10 cellular contexts compared by ENCODE assay signal in genomic region chr12:47652491-47653234, GRCh38. TPM values are rescaled to one million over a fixed set of nuclear protein-coding genes. Genes with fewer than 3 reads are reported as not detected.
DNase-seq lines count a peak whose midpoint lies in the region; ATAC-seq, FAIRE-seq and TF ChIP-seq lines count a peak whose summit lies in the region.
"Had no signal": no experiment of that assay in that cellular context is flagged by ENCODE, and none has a peak within 500 bp of the region (broad histone marks: within the 10 kb centered on the region; RNA-seq: fewer than 3 reads in every experiment).

No MANE protein-coding gene starts in this region.

- H3K4me3 ChIP-seq in gastrocnemius medialis (no peak overlapping the region), stomach (no peak overlapping the region)
- H3K4me3 ChIP-seq: gastroesophageal sphincter had no signal

- peak; percentile 49 for ATAC-seq in left ventricle myocardium superior
- ATAC-seq in gastrocnemius medialis: no peak
- ATAC-seq in HG03565 (IDR thresholded peaks at IDR 0.05; ENCODE audit: unreplicated experiment): no peak
- ATAC-seq: activated T-cell treated with anti-CD3 and anti-CD28 coated beads, Interleukin-2, amount 50 U/mL, for 4 hours had no signal

- in situ Hi-C loops in gastrocnemius medialis (cut with MboI; ENCODE audit: low sequenced_read_pairs in 4 of 4): loop anchor here in 1 of 4 donors (25.0 kb wide), 1 partner anchor 615 kb away; no protein-coding TSS in a partner anchor

- DNase-seq in HuH-7.5 (ENCODE audit: low spot score) (peak; percentile 11), SHP77 treated with DMSO at 0.1 percent for 48 hours (lab: John Stamatoyannopoulos, UW) (peak; percentile 75), left ventricle myocardium superior (no peak), gastrocnemius medialis (peak; percentile 6 to 25), GM12891 (ENCODE audit: insufficient read length, low spot score) (no peak), stomach (no peak)
- DNase-seq: activated T-cell treated with anti-CD3 and anti-CD28 coated beads, Interleukin-2, amount 50 U/mL, for 4 hours had no signal

- TF ChIP-seq POLR2A in gastrocnemius medialis (IDR thresholded peaks at IDR 0.05): no peak
- TF ChIP-seq POLR2A in GM12891 (IDR thresholded peaks at IDR 0.05; ENCODE audit: low read depth, low read length): no peak
- no peak for TF ChIP-seq POLR2A in stomach (IDR thresholded peaks at IDR 0.05)

- WGBS in stomach, 5 donors: 42 to 48% (median 45%) methylated on average over 4 of the region's 4 CpGs

- H3K36me3 ChIP-seq in gastrocnemius medialis (no peaks in the 10 kb centered on the region), stomach (no peaks in the 10 kb centered on the region)
- H3K36me3 ChIP-seq: gastroesophageal sphincter had no signal

- TF ChIP-seq CTCF in gastrocnemius medialis (IDR thresholded peaks at IDR 0.05 in 4 of 5, conservative IDR thresholded peaks at IDR 0.05 in 1 of 5): no peak
- TF ChIP-seq CTCF in stomach (IDR thresholded peaks at IDR 0.05): no peak

- no peak overlapping the region for H3K27ac ChIP-seq in gastrocnemius medialis
- peak overlapping the region in 1 of 5 donors; percentile 48 for H3K27ac ChIP-seq in stomach

- no peak for TF ChIP-seq EP300 in stomach (IDR thresholded peaks at IDR 0.05)

- intact Hi-C loops in left ventricle myocardium superior (cut with micrococcal nuclease) (no loop called here), gastrocnemius medialis (cut with DNase I; ENCODE audit: low total_unique reads) (loop anchor here (5.0 kb wide), 1 partner anchor 125 kb away; no protein-coding TSS in a partner anchor), stomach (cut with DNase I; ENCODE audit: low total_unique reads) (no loop called here)

- H3K4me1 ChIP-seq in gastrocnemius medialis (no peaks in the 10 kb centered on the region), stomach (peaks cover 6 to 28% (median 16%) of the 10 kb centered on the region in 4 donors)

- H3K9me3 ChIP-seq in gastrocnemius medialis (no peaks in the 10 kb centered on the region), stomach (no peaks in the 10 kb centered on the region)
- H3K9me3 ChIP-seq: gastroesophageal sphincter had no signal

- H3K27me3 ChIP-seq in gastrocnemius medialis (no peaks in the 10 kb centered on the region), stomach (no peaks in the 10 kb centered on the region)
- H3K27me3 ChIP-seq: gastroesophageal sphincter had no signal

- FAIRE-seq in GM12891 (lab: Jason Lieb, UNC): no peak
- FAIRE-seq: G401.6 had no signal

TF ChIP-seq in GM12891, 5 proteins besides CTCF, POLR2A, EP300 and RAD21:
- TF ChIP-seq TAF1 (IDR thresholded peaks at IDR 0.05; ENCODE audit: low read depth, low read length) (no peak), SPI1 (IDR thresholded peaks at IDR 0.05; ENCODE audit: low read depth, low read length) (no peak), POLR2AphosphoS5 (IDR thresholded peaks at IDR 0.05; ENCODE audit: low read depth, low read length) (no peak), PAX5 (IDR thresholded peaks at IDR 0.05; ENCODE audit: insufficient read depth, low read length, severe bottlenecking) (no peak), POU2F2 (IDR thresholded peaks at IDR 0.05; ENCODE audit: low read depth, low read length) (no peak)

RNA-seq across cellular contexts. Expression of gene RPAP3, which starts 53.2 kb away (rescaled TPM):
- total RNA-seq in left ventricle myocardium superior (19.9 TPM), gastrocnemius medialis (10 to 100 TPM; 15.1 to 24.8 (median 20.5) TPM), stomach (10 to 100 TPM in 4 of 5 donors, 1 to 10 TPM in 1; 3.5 to 47.4 (median 17.3) TPM)
- polyA plus RNA-seq in GM12891 (2012; ENCODE audit: low read depth, missing spikeins): 16.6 TPM
- 10 to 100 TPM in 1 of 3 donors, 1 to 10 TPM in 2; 7.9 to 10.8 (median 8.5) TPM for polyA plus RNA-seq in stomach

Comparison
In these comparisons a context has a peak if more than half of its experiments do, and no peak if none do; other contexts are left out.
1. DNase-seq: peak in HuH-7.5 (single experiment), SHP77 treated with DMSO at 0.1 percent for 48 hours (single experiment) and gastrocnemius medialis (2 of 2); none in left ventricle myocardium superior (single experiment), GM12891 (single experiment) and stomach (single experiment).